Comparison of ENCODE assay signal across 10 cellular contexts in genomic region chr19:46944123-46944718, GRCh38.
DNase-seq lines count a peak whose midpoint lies in the region; ATAC-seq, FAIRE-seq and TF ChIP-seq lines count a peak whose summit lies in the region.
"Had no signal": no experiment of that assay in that cellular context is flagged by ENCODE, and none has a peak within 500 bp of the region (broad histone marks: within the 10 kb centered on the region; RNA-seq: fewer than 3 reads in every experiment).

No MANE protein-coding gene starts in this region.

- H3K9me3 ChIP-seq in HEK293 (ENCODE audit: control insufficient read depth, insufficient read depth, low read depth, low read length) (no peaks in the 10 kb centered on the region), ascending aorta (no peaks in the 10 kb centered on the region), spleen (no peaks in the 10 kb centered on the region)

- H3K4me1 ChIP-seq in HEK293 (ENCODE audit: control insufficient read depth, insufficient read depth, low read length) (peaks cover 22% of the 10 kb centered on the region), ascending aorta (peaks cover 3 to 43% of the 10 kb centered on the region in 2 donors), spleen (peaks cover 11 to 60% (median 34%) of the 10 kb centered on the region in 6 donors)

- TF ChIP-seq CTCF in HEK293 (tag by site-specific recombination; IDR thresholded peaks at IDR 0.05) (no peak), ascending aorta (IDR thresholded peaks at IDR 0.05) (no peak), spleen (IDR thresholded peaks at IDR 0.05 in 8 of 11, conservative IDR thresholded peaks at IDR 0.05 in 3 of 11) (no peak)

- no peak overlapping the region for H3K4me3 ChIP-seq in HEK293 (ENCODE audit: low read depth, low read length)
- H3K4me3 ChIP-seq in ascending aorta: peak overlapping the region in 1 of 2 donors; percentile 5
- H3K4me3 ChIP-seq in spleen: no peak overlapping the region

- POLR2A ChIA-PET in HEK293 (lab: Yijun Ruan, JAX): interaction anchor here (0.5 to 1.7 kb wide), 5 partner anchors 29 to 526 kb away, joined by 3 to 11 read pairs (median 4); partner anchors contain the start of gene AP2S1

- TF ChIP-seq POLR2A in spleen (IDR thresholded peaks at IDR 0.05): no peak

- DNase-seq in ascending aorta (ENCODE audit: low spot score in 2 of 2): no peak
- peak; percentile 61 for DNase-seq in left kidney (ENCODE audit: low read depth, low spot score)
- no peak for DNase-seq in spleen
- no peak for DNase-seq in NK-92 treated with Interleukin-12 subunit alpha and Interleukin-12 subunit beta, amount 100 ng/mL, for 24 hours (lab: John Stamatoyannopoulos, UW)
- DNase-seq in frontal cortex (ENCODE audit: low spot score in 2 of 2): no peak
- DNase-seq in stimulated activated CD4-positive, alpha-beta T cell treated with anti-CD3 and anti-CD28 coated beads, Interleukin-12 subunit alpha, Interleukin-12 subunit beta, amount 100 ng/mL, for 4 hours: no peak
- DNase-seq: NCI-H526 treated with DMSO at 0.1 percent for 48 hours had no signal

- no peaks in the 10 kb centered on the region for H3K27me3 ChIP-seq in ascending aorta
- H3K27me3 ChIP-seq in spleen (replicated peaks in 1 of 7): no peaks in the 10 kb centered on the region

- H3K27ac ChIP-seq in HEK293 (ENCODE audit: extremely low read depth, low read depth, low read length) (peak overlapping the region; percentile 48; the same call in 1 of the 2 replicates), ascending aorta (peak overlapping the region; percentile 86 to 87), spleen (peak overlapping the region in 5 of 8 donors; percentile 32 to 68 (median 62))

- no peak for FAIRE-seq in frontal cortex (lab: Jason Lieb, UNC)
- FAIRE-seq: D721Med had no signal

- CTCF ChIA-PET in HEK293 (lab: Yijun Ruan, JAX): interaction anchor here (0.6 to 3.1 kb wide), 9 partner anchors 8 to 541 kb away, joined by 3 to 20 read pairs (median 3); no protein-coding TSS in a partner anchor

- intact Hi-C loops in ascending aorta (cut with DNase I): loop anchor here (2.0 kb wide), 1 partner anchor 33 kb away; no protein-coding TSS in a partner anchor
- intact Hi-C loops in spleen (cut with DNase I; ENCODE audit: low total_unique reads): no loop called here

- WGBS in spleen, 5 donors: 86 to 93% (median 87%) methylated on average over 5 of the region's 5 CpGs

- no peak for ATAC-seq in HG03280 (IDR thresholded peaks at IDR 0.05; ENCODE audit: unreplicated experiment)

- peaks cover 2 to 8% of the 10 kb centered on the region in 2 experiments; a peak in 2 of 3 replicates for H3K36me3 ChIP-seq in HEK293 (ENCODE audit: control insufficient read depth in 2 of 2, insufficient read depth in 1 of 2, low read length in 2 of 2)
- H3K36me3 ChIP-seq in ascending aorta: peaks cover 0 to under 1% of the 10 kb centered on the region in 2 donors
- peaks cover 0 to 83% (median 5%) of the 10 kb centered on the region in 6 donors for H3K36me3 ChIP-seq in spleen

TF ChIP-seq in HEK293, 187 proteins besides CTCF, POLR2A, EP300 and RAD21 (continues in another document):
- TF ChIP-seq HOXA7 (CRISPR knock-in tag; IDR thresholded peaks at IDR 0.05; ENCODE audit: borderline replicate concordance) (no peak), ZNF701 (tag by site-specific recombination; IDR thresholded peaks at IDR 0.05) (no peak), ZBTB21 (tag by site-specific recombination; IDR thresholded peaks at IDR 0.05) (peak; percentile 70), ZNF76 (tag by site-specific recombination; IDR thresholded peaks at IDR 0.05; ENCODE audit: borderline replicate concordance, low read depth) (no peak), BCL6B (tag by site-specific recombination; IDR thresholded peaks at IDR 0.05) (no peak), ZSCAN4 (tag by site-specific recombination; IDR thresholded peaks at IDR 0.05) (no peak), ZNF707 (tag by site-specific recombination; IDR thresholded peaks at IDR 0.05) (no peak), ZNF248 (tag by site-specific recombination; IDR thresholded peaks at IDR 0.05) (no peak), ZNF341 (tag by site-specific recombination; IDR thresholded peaks at IDR 0.05; ENCODE audit: low read depth) (no peak), OVOL3 (tag by site-specific recombination; IDR thresholded peaks at IDR 0.05) (no peak), ZNF148 (tag by site-specific recombination; IDR thresholded peaks at IDR 0.05; ENCODE audit: borderline replicate concordance) (no peak), ZBTB49 (tag by site-specific recombination; IDR thresholded peaks at IDR 0.05; ENCODE audit: low read depth) (no peak)
